In the genomic region with DNA sequence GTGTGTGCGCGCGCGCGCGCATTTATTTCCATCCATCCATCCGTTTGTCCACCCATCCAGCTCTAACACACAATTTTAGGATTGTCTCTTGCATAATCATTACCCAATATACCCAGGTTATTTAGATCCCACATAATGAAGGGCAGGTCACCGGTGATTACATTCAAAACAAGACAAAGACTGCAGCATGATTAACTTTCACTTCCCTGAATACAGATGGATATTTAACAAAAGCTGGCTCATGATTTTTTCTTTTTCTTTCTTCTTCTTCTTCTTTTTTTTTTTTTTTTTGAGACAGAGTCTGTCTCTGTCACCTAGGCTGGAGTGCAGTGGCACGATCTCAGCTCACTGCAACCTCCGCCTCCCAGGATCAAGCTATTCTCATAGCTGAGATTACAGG, we compare ENCODE assay signal across 19 cellular contexts.
DNase-seq lines count a peak whose midpoint lies in the region; ATAC-seq, FAIRE-seq and TF ChIP-seq lines count a peak whose summit lies in the region.
"Had no signal": no experiment of that assay in that cellular context is flagged by ENCODE, and none has a peak within 500 bp of the region (broad histone marks: within the 10 kb centered on the region; RNA-seq: fewer than 3 reads in every experiment).

No MANE protein-coding gene starts in this region.

- 61% methylated on average over 9 of the region's 10 CpGs for WGBS in GM12878 (ENCODE audit: insufficient coverage, insufficient replicate concordance, low lambda C conversion rate, missing lambda C conversion rate)
- WGBS in HepG2 (ENCODE audit: low lambda C conversion rate) = 98% methylated on average over 10 of the region's 10 CpGs

- in situ Hi-C loops in GM12878 (cut with MboI) = no loop called here
- in situ Hi-C loops in HepG2 (cut with HindIII; ENCODE audit: extremely low pct_ligation_motif_present, low pct_unique_long_range_greater_than_20kb) = no loop called here

- peaks cover 2% of the 10 kb centered on the region for H3K9me3 Mint-ChIP-seq in T-helper 1 cell treated with Interleukin-12 subunit alpha and Interleukin-12 subunit beta and Interleukin-4 antibody, amounts not matched to agents 30 μg/mL and 1 μg/mL, for 36 hours
- H3K9me3 Mint-ChIP-seq in stimulated activated memory B cell treated with anti-CD40 and anti-IgM and Interleukin-4, amounts not matched to agents 10 μg/mL and 1 μg/mL and 100 μg/mL, for 72 hours = peaks cover under 1% of the 10 kb centered on the region

- H3K27me3 Mint-ChIP-seq in T-helper 1 cell treated with Interleukin-12 subunit alpha and Interleukin-12 subunit beta and Interleukin-4 antibody, amounts not matched to agents 30 μg/mL and 1 μg/mL, for 36 hours (ENCODE audit: low read depth) = peaks cover 9% of the 10 kb centered on the region
- no peaks in the 10 kb centered on the region for H3K27me3 Mint-ChIP-seq in stimulated activated memory B cell treated with anti-CD40 and anti-IgM and Interleukin-4, amounts not matched to agents 10 μg/mL and 1 μg/mL and 100 μg/mL, for 72 hours

- DNase-seq in T-helper 1 cell = no peak
- DNase-seq in NOMO-1 treated with DMSO at 0.1 percent for 48 hours (lab: John Stamatoyannopoulos, UW; ENCODE audit: unreplicated experiment) = peak; percentile 86
- DNase-seq in GM12878 (ENCODE audit: low read depth, low spot score) = no peak
- no peak for DNase-seq in omental fat pad (ENCODE audit: low spot score)
- no peak for DNase-seq in midbrain (lab: John Stamatoyannopoulos, UW)
- no peak for DNase-seq in HepG2 (ENCODE audit: low spot score)
- DNase-seq: 8988T, DMS53, GM23248, NCI-H1105 treated with DMSO at 0.1 percent for 48 hours, NCI-H187 treated with DMSO at 0.1 percent for 48 hours, NCI-H2171 treated with DMSO at 0.1 percent for 48 hours, NCI-H510A, PC-9 had no signal

- no peak for FAIRE-seq in GM12878 (lab: Jason Lieb, UNC)
- FAIRE-seq in HepG2 (lab: Jason Lieb, UNC) = no peak

- H3K4me1 Mint-ChIP-seq in T-helper 1 cell treated with Interleukin-12 subunit alpha and Interleukin-12 subunit beta and Interleukin-4 antibody, amounts not matched to agents 30 μg/mL and 1 μg/mL, for 36 hours (ENCODE audit: low read depth) = peaks cover 42% of the 10 kb centered on the region
- peaks cover 63% of the 10 kb centered on the region for H3K4me1 Mint-ChIP-seq in stimulated activated memory B cell treated with anti-CD40 and anti-IgM and Interleukin-4, amounts not matched to agents 10 μg/mL and 1 μg/mL and 100 μg/mL, for 72 hours

- H3K4me2 ChIP-seq in GM12878 (ENCODE audit: control insufficient read depth, insufficient read depth) = no peak overlapping the region
- H3K4me2 ChIP-seq in HepG2 (ENCODE audit: low read depth, low read length) = no peak overlapping the region
- H3K4me2 ChIP-seq: PC-9 had no signal

- H4K20me1 ChIP-seq in GM12878 (ENCODE audit: control insufficient read depth, insufficient read depth) = no peaks in the 10 kb centered on the region
- no peaks in the 10 kb centered on the region for H4K20me1 ChIP-seq in HepG2 (ENCODE audit: insufficient read depth, low read length)

- no peaks in the 10 kb centered on the region for H3K9me3 ChIP-seq in GM12878 (replicated peaks; ENCODE audit: control insufficient read depth, insufficient read depth, low read length)
- no peaks in the 10 kb centered on the region for H3K9me3 ChIP-seq in HepG2 (ENCODE audit: low read length)

- H3K9ac ChIP-seq in GM12878 (ENCODE audit: control insufficient read depth, insufficient read depth, low read length) = no peak overlapping the region
- H3K9ac ChIP-seq in HepG2 (ENCODE audit: insufficient read depth, low read depth, low read length) = no peak overlapping the region
- H3K9ac ChIP-seq: GM23248 had no signal

- POLR2A ChIA-PET in GM12878 (lab: Charles Lee) (interaction anchor here (0.6 to 0.7 kb wide), 2 partner anchors 15 to 294 kb away, joined by 5 read pairs; no protein-coding TSS in a partner anchor), HepG2 (lab: Yijun Ruan, JAX) (interaction anchor here (1.3 kb wide), 1 partner anchor 25 kb away, joined by 4 read pairs; no protein-coding TSS in a partner anchor)

- H3K36me3 Mint-ChIP-seq in T-helper 1 cell treated with Interleukin-12 subunit alpha and Interleukin-12 subunit beta and Interleukin-4 antibody, amounts not matched to agents 30 μg/mL and 1 μg/mL, for 36 hours (ENCODE audit: low read depth) = peaks cover 1% of the 10 kb centered on the region
- H3K36me3 Mint-ChIP-seq in stimulated activated memory B cell treated with anti-CD40 and anti-IgM and Interleukin-4, amounts not matched to agents 10 μg/mL and 1 μg/mL and 100 μg/mL, for 72 hours = no peaks in the 10 kb centered on the region

- SMC1A ChIA-PET in GM12878 (lab: Charles Lee; ENCODE audit: uncharacterized antibody, unreplicated experiment) = interaction anchor here (0.7 kb wide), 1 partner anchor 20 kb away, joined by 3 read pairs; no protein-coding TSS in a partner anchor

- H3K27ac Mint-ChIP-seq in T-helper 1 cell treated with Interleukin-12 subunit alpha and Interleukin-12 subunit beta and Interleukin-4 antibody, amounts not matched to agents 30 μg/mL and 1 μg/mL, for 36 hours = peak overlapping the region; percentile 46
- no peak overlapping the region for H3K27ac Mint-ChIP-seq in stimulated activated memory B cell treated with anti-CD40 and anti-IgM and Interleukin-4, amounts not matched to agents 10 μg/mL and 1 μg/mL and 100 μg/mL, for 72 hours

- H3K36me3 ChIP-seq in GM12878 (ENCODE audit: control insufficient read depth in 2 of 2, insufficient read depth in 2 of 2, low read length in 1 of 2) (no peaks in the 10 kb centered on the region), HepG2 (replicated peaks in 1 of 2; ENCODE audit: control insufficient read depth in 1 of 2, insufficient read depth in 2 of 2, low read length in 2 of 2) (peaks cover 31 to 44% of the 10 kb centered on the region in 2 experiments)

- H3K4me3 ChIP-seq in GM12878 (no peak overlapping the region), HepG2 (replicated peaks in 1 of 3; ENCODE audit: insufficient read depth in 1 of 3, low read depth in 2 of 3, low read length in 3 of 3) (no peak overlapping the region)
- H3K4me3 ChIP-seq: GM23248, PC-9 had no signal

- H3K27me3 ChIP-seq in GM12878 (replicated peaks in 1 of 2; ENCODE audit: control insufficient read depth in 2 of 2, insufficient read depth in 2 of 2, low read length in 1 of 2) = no peaks in the 10 kb centered on the region; a peak in 1 of 4 replicates
- no peaks in the 10 kb centered on the region for H3K27me3 ChIP-seq in HepG2 (ENCODE audit: control insufficient read depth in 1 of 2, insufficient read depth in 2 of 2, low read length in 2 of 2)

- no peak for TF ChIP-seq CTCF in GM12878 (IDR thresholded peaks at IDR 0.05 in 2 of 3, conservative IDR thresholded peaks at IDR 0.05 in 1 of 3; ENCODE audit: control insufficient read depth in 2 of 3, extremely low read depth in 1 of 3, insufficient read depth in 1 of 3, low read depth in 3 of 3, low read length in 3 of 3)
- TF ChIP-seq CTCF in omental fat pad (IDR thresholded peaks at IDR 0.05) = no peak
- no peak for TF ChIP-seq CTCF in HepG2 (CRISPR knock-in tag; IDR thresholded peaks at IDR 0.05)

- BruUV-seq in GM12878 (replicated peaks; lab: Mats Ljungman, UMichigan) = no TSS peak
- BruUV-seq in HepG2 (replicated peaks; lab: Mats Ljungman, UMichigan) = no TSS peak

- H3K4me1 ChIP-seq in GM12878 (ENCODE audit: control insufficient read depth, insufficient read depth, low read length) (peaks cover 14% of the 10 kb centered on the region), HepG2 (ENCODE audit: insufficient read depth, low read length) (peaks cover 5% of the 10 kb centered on the region; the same call in 1 of the 2 replicates)

- no peak for TF ChIP-seq RAD21 in GM12878 (IDR thresholded peaks at IDR 0.05; ENCODE audit: insufficient read depth, low read depth, low read length)
- TF ChIP-seq RAD21 in HepG2 (CRISPR knock-in tag; IDR thresholded peaks at IDR 0.05) = no peak

- RAD21 ChIA-PET in GM12878 (lab: Charles Lee; ENCODE audit: unreplicated experiment) = interaction anchor here (0.7 to 1.3 kb wide), 2 partner anchors 17 to 45 kb away, joined by 3 read pairs; no protein-coding TSS in a partner anchor

- TF ChIP-seq POLR2A in GM12878 (IDR thresholded peaks at IDR 0.05; ENCODE audit: low read depth, low read length) = no peak
- no peak for TF ChIP-seq POLR2A in HepG2 (IDR thresholded peaks at IDR 0.05; ENCODE audit: insufficient read depth in 1 of 2, low read depth in 2 of 2, low read length in 2 of 2)

- H3K27ac ChIP-seq in GM12878 (ENCODE audit: control insufficient read depth, insufficient read depth) = no peak overlapping the region
- H3K27ac ChIP-seq in HepG2 (ENCODE audit: extremely low read length, insufficient read depth, low read length) = no peak overlapping the region
- H3K27ac ChIP-seq: GM23248, PC-9 had no signal

- TF ChIP-seq EP300 in GM12878 (IDR thresholded peaks at IDR 0.05; ENCODE audit: borderline replicate concordance in 1 of 2, control insufficient read depth in 1 of 2, low read depth in 2 of 2, low read length in 2 of 2) (no peak), HepG2 (IDR thresholded peaks at IDR 0.05; ENCODE audit: low read depth in 2 of 2, low read length in 2 of 2) (no peak), HepG2 (CRISPR knock-in tag; IDR thresholded peaks at IDR 0.05; ENCODE audit: borderline replicate concordance) (no peak)

- H3K79me2 ChIP-seq in GM12878 (ENCODE audit: control insufficient read depth, insufficient read depth, low read length) (no peaks in the 10 kb centered on the region), HepG2 (ENCODE audit: insufficient read depth, low read length) (peaks cover 3% of the 10 kb centered on the region)

- intact Hi-C loops in GM12878 (cut with micrococcal nuclease; ENCODE audit: unreplicated experiment) = no loop called here
- intact Hi-C loops in HepG2 (cut with micrococcal nuclease; ENCODE audit: unreplicated experiment) = no loop called here

- H3K4me3 Mint-ChIP-seq in T-helper 1 cell treated with Interleukin-12 subunit alpha and Interleukin-12 subunit beta and Interleukin-4 antibody, amounts not matched to agents 30 μg/mL and 1 μg/mL, for 36 hours = no peak overlapping the region
- H3K4me3 Mint-ChIP-seq in stimulated activated memory B cell treated with anti-CD40 and anti-IgM and Interleukin-4, amounts not matched to agents 10 μg/mL and 1 μg/mL and 100 μg/mL, for 72 hours = no peak overlapping the region

- CTCF ChIA-PET in GM12878 (lab: Yijun Ruan, JAX) (interaction anchor here (1.0 kb wide), 2 partner anchors 8 to 56 kb away, joined by 3 to 7 read pairs; no protein-coding TSS in a partner anchor), HepG2 (lab: Yijun Ruan, JAX; ENCODE audit: low intra/inter-chr PET ratio, low total read pairs) (no interaction called here)

- H2AFZ ChIP-seq in GM12878 (ENCODE audit: control insufficient read depth, low read depth, low read length) = no peak overlapping the region
- no peak overlapping the region for H2AFZ ChIP-seq in HepG2 (ENCODE audit: low read length)
- H2AFZ ChIP-seq: GM23248, PC-9 had no signal

- ATAC-seq in GM12878 = peak; percentile 24; the same call in 1 of the 3 replicates
- peak; percentile 52 for ATAC-seq in stimulated activated memory B cell treated with anti-CD40 and anti-IgM and Interleukin-4, amounts not matched to agents 10 μg/mL and 1 μg/mL and 100 μg/mL, for 72 hours
- ATAC-seq in omental fat pad (ENCODE audit: low FRiP score) = no peak
- no peak for ATAC-seq in HepG2
- ATAC-seq: HCT116, Right ventricle myocardium inferior, SK-N-SH treated with all-trans-retinoic acid at 6 μM for 48 hours had no signal

Comparison
In these comparisons a context has a peak if more than half of its experiments do, and no peak if none do; other contexts are left out.
1. ATAC-seq: peak in GM12878 (single experiment) and stimulated activated memory B cell treated with anti-CD40 and anti-IgM and Interleukin-4, amounts not matched to agents 10 μg/mL and 1 μg/mL and 100 μg/mL, for 72 hours (single experiment); none in omental fat pad (single experiment) and HepG2 (single experiment).